ENCODE assay signal across 3 cellular contexts in the genomic region with DNA sequence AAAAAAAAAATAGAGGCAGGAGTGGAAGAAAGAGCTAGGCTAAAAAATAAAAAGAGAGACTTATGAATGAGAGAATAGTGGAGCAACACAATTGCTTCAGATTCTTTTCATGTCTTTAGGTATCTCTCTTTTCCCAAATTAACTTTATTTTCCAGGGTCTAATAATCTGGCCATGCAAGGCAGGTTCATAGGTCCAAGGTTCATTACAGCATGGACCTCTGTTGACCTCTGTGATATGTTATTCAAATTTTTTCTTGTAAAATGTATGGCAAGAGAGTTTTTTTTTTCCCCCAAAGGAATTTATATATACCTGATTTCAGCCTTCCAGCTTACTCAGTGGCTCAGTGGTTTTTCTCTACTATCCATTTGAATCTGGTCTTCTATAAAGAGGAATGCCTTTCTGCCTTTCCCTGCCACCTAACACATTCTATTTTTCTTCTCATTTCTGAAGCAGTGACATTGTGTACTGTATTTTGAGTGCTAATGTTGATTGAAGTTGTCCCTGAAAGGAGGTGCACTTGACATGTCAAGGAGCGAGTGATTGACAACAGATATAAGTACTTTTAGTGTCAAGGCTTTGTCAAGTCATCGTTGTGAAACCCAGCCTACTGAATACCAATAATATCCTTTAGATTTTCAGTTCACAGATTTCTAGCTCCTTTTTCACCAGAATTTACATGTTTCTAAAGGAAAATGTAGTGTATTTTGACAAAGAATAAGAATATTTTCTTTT.
TF ChIP-seq lines count a peak whose summit lies in the region.

No MANE protein-coding gene starts in this region.

TF ChIP-seq in A549, 52 proteins besides CTCF, POLR2A, EP300 and RAD21 (continued from another document):
- TF ChIP-seq SREBF2 (IDR thresholded peaks at IDR 0.05) (no peak), REST (IDR thresholded peaks at IDR 0.05) (no peak), MAFK (IDR thresholded peaks at IDR 0.05; ENCODE audit: partially characterized antibody) (no peak), HEYL (CRISPR knock-in tag; IDR thresholded peaks at IDR 0.05) (no peak), ATOH8 (CRISPR knock-in tag; IDR thresholded peaks at IDR 0.05; ENCODE audit: low read depth) (no peak), PHF8 (IDR thresholded peaks at IDR 0.05; ENCODE audit: borderline replicate concordance, low read depth) (no peak)
- TF ChIP-seq, protein P1, sequence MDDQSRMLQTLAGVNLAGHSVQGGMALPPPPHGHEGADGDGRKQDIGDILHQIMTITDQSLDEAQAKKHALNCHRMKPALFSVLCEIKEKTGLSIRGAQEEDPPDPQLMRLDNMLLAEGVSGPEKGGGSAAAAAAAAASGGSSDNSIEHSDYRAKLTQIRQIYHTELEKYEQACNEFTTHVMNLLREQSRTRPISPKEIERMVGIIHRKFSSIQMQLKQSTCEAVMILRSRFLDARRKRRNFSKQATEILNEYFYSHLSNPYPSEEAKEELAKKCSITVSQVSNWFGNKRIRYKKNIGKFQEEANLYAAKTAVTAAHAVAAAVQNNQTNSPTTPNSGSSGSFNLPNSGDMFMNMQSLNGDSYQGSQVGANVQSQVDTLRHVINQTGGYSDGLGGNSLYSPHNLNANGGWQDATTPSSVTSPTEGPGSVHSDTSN (IDR thresholded peaks at IDR 0.05) = no peak

TF ChIP-seq in K562, 482 proteins besides CTCF, POLR2A, EP300 and RAD21 (continued from another document):
- TF ChIP-seq C11orf30 (IDR thresholded peaks at IDR 0.05; ENCODE audit: low read depth) (0 out of 2 replicates have a peak, but pooled peaks have one; percentile 19), CEBPB (tag; IDR thresholded peaks at IDR 0.05) (peak; percentile 54; the same call in 1 of the 2 replicates), PURB (CRISPR knock-in tag; IDR thresholded peaks at IDR 0.05; ENCODE audit: low read depth) (no peak), MEIS2 (IDR thresholded peaks at IDR 0.05; ENCODE audit: partially characterized antibody) (peak; percentile 92), NFE2 (IDR thresholded peaks at IDR 0.05; ENCODE audit: low read depth) (peak; percentile 42; the same call in 1 of the 2 replicates)
- TF ChIP-seq, protein P2, sequence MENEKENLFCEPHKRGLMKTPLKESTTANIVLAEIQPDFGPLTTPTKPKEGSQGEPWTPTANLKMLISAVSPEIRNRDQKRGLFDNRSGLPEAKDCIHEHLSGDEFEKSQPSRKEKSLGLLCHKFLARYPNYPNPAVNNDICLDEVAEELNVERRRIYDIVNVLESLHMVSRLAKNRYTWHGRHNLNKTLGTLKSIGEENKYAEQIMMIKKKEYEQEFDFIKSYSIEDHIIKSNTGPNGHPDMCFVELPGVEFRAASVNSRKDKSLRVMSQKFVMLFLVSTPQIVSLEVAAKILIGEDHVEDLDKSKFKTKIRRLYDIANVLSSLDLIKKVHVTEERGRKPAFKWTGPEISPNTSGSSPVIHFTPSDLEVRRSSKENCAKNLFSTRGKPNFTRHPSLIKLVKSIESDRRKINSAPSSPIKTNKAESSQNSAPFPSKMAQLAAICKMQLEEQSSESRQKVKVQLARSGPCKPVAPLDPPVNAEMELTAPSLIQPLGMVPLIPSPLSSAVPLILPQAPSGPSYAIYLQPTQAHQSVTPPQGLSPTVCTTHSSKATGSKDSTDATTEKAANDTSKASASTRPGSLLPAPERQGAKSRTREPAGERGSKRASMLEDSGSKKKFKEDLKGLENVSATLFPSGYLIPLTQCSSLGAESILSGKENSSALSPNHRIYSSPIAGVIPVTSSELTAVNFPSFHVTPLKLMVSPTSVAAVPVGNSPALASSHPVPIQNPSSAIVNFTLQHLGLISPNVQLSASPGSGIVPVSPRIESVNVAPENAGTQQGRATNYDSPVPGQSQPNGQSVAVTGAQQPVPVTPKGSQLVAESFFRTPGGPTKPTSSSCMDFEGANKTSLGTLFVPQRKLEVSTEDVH (IDR thresholded peaks at IDR 0.05; ENCODE audit: low read depth, partially characterized antibody) = no peak
- TF ChIP-seq, protein P3, sequence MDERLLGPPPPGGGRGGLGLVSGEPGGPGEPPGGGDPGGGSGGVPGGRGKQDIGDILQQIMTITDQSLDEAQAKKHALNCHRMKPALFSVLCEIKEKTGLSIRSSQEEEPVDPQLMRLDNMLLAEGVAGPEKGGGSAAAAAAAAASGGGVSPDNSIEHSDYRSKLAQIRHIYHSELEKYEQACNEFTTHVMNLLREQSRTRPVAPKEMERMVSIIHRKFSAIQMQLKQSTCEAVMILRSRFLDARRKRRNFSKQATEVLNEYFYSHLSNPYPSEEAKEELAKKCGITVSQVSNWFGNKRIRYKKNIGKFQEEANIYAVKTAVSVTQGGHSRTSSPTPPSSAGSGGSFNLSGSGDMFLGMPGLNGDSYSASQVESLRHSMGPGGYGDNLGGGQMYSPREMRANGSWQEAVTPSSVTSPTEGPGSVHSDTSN (CRISPR knock-in tag; IDR thresholded peaks at IDR 0.05; ENCODE audit: low read depth) = no peak
- TF ChIP-seq, protein P3 (tag; conservative IDR thresholded peaks at IDR 0.05; ENCODE audit: low read depth) = peak; percentile 88
- TF ChIP-seq, protein P4, sequence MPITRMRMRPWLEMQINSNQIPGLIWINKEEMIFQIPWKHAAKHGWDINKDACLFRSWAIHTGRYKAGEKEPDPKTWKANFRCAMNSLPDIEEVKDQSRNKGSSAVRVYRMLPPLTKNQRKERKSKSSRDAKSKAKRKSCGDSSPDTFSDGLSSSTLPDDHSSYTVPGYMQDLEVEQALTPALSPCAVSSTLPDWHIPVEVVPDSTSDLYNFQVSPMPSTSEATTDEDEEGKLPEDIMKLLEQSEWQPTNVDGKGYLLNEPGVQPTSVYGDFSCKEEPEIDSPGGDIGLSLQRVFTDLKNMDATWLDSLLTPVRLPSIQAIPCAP (CRISPR knock-in tag; IDR thresholded peaks at IDR 0.05; ENCODE audit: borderline replicate concordance) = no peak

TF ChIP-seq in liver, 16 proteins besides CTCF, POLR2A, EP300 and RAD21 (continued from another document):
- TF ChIP-seq REST (IDR thresholded peaks at IDR 0.05) = no peak
- TF ChIP-seq SP1 (IDR thresholded peaks at IDR 0.05) = peak; percentile 12
- TF ChIP-seq RXRA (IDR thresholded peaks at IDR 0.05) = peak; percentile 34 to 35
- TF ChIP-seq TAF1 (conservative IDR thresholded peaks at IDR 0.05) = no peak
- peak; percentile 70 to 82 for TF ChIP-seq HNF4A (conservative IDR thresholded peaks at IDR 0.05)
